35 cellular contexts compared by ENCODE assay signal in genomic region chr13:36328821-36329220, GRCh38. TPM values are rescaled to one million over a fixed set of nuclear protein-coding genes. Genes with fewer than 3 reads are reported as not detected.
"Had no signal": no experiment of that assay in that cellular context is flagged by ENCODE, and none has a peak within 500 bp of the region (broad histone marks: within the 10 kb centered on the region; RNA-seq: fewer than 3 reads in every experiment).

No MANE protein-coding gene starts in this region.

- H3K27me3 Mint-ChIP-seq: activated CD4-positive, alpha-beta memory T cell treated with anti-CD3 and anti-CD28 coated beads, Interleukin-2, amount 10 ng/mL, durations not matched to agents 7 days and 5 days; activated CD4-positive, alpha-beta T cell treated with anti-CD3 and anti-CD28 coated beads for 36 hours; activated CD4-positive, alpha-beta T cell treated with anti-CD3 and anti-CD28 coated beads, Interleukin-2, amount 10 ng/mL, durations not matched to agents 7 days and 5 days; activated CD8-positive, alpha-beta memory T cell treated with anti-CD3 and anti-CD28 coated beads, Interleukin-2, amount 10 ng/mL, durations not matched to agents 7 days and 5 days; activated naive CD4-positive, alpha-beta T cell treated with anti-CD3 and anti-CD28 coated beads, Interleukin-2, amount 10 ng/mL, durations not matched to agents 7 days and 5 days; activated naive CD4-positive, alpha-beta T cell treated with anti-CD3 and anti-CD28 coated beads, Interleukin-2, amount 50 U/mL, for 24 hours; activated naive CD8-positive, alpha-beta T cell; activated naive CD8-positive, alpha-beta T cell treated with anti-CD3 and anti-CD28 coated beads, Interleukin-2, amount 10 ng/mL, durations not matched to agents 7 days and 5 days; activated naive CD8-positive, alpha-beta T cell treated with anti-CD3 and anti-CD28 coated beads, Interleukin-2, amount 50 U/mL, for 24 hours; activated T-cell treated with anti-CD3 and anti-CD28 coated beads, Interleukin-2, amount 50 U/mL, for 24 hours; brain; central memory CD8-positive, alpha-beta T cell; T-cell had no signal

- H3K4me1 Mint-ChIP-seq: central memory CD8-positive, alpha-beta T cell had no signal

- H3K27ac Mint-ChIP-seq: activated CD4-positive, alpha-beta memory T cell treated with anti-CD3 and anti-CD28 coated beads, Interleukin-2, amount 10 ng/mL, durations not matched to agents 7 days and 5 days; activated CD4-positive, alpha-beta T cell treated with anti-CD3 and anti-CD28 coated beads for 36 hours; activated CD4-positive, alpha-beta T cell treated with anti-CD3 and anti-CD28 coated beads, Interleukin-2, amount 10 ng/mL, durations not matched to agents 7 days and 5 days; activated CD8-positive, alpha-beta memory T cell treated with anti-CD3 and anti-CD28 coated beads, Interleukin-2, amount 10 ng/mL, durations not matched to agents 7 days and 5 days; activated CD8-positive, alpha-beta T cell treated with anti-CD3 and anti-CD28 coated beads, Interleukin-2, amount 10 ng/mL, durations not matched to agents 7 days and 5 days; activated naive CD4-positive, alpha-beta T cell treated with anti-CD3 and anti-CD28 coated beads, Interleukin-2, amount 10 ng/mL, durations not matched to agents 7 days and 5 days; activated naive CD4-positive, alpha-beta T cell treated with anti-CD3 and anti-CD28 coated beads, Interleukin-2, amount 50 U/mL, for 24 hours; activated naive CD8-positive, alpha-beta T cell; activated naive CD8-positive, alpha-beta T cell treated with anti-CD3 and anti-CD28 coated beads, Interleukin-2, amount 10 ng/mL, durations not matched to agents 7 days and 5 days; activated naive CD8-positive, alpha-beta T cell treated with anti-CD3 and anti-CD28 coated beads, Interleukin-2, amount 50 U/mL, for 24 hours; activated T-cell treated with anti-CD3 and anti-CD28 coated beads, Interleukin-2, amount 50 U/mL, for 24 hours; activated T-helper 2 cell treated with anti-CD3 and anti-CD28 coated beads, Interferon-gamma antibody, Interleukin-2, Interleukin-4, amounts not matched to agents 10 μg/mL and 5 μg/mL and 100 μg/mL, durations not matched to agents 14 hours and 24 hours and 36 hours; T-cell; T-helper 2 cell treated with Interferon-gamma antibody and Interleukin-4, amounts not matched to agents 5 μg/mL and 100 μg/mL, for 36 hours had no signal

- H3K27me3 ChIP-seq: ascending aorta, cardiac muscle cell had no signal

- H3K4me3 Mint-ChIP-seq: activated CD4-positive, alpha-beta memory T cell treated with anti-CD3 and anti-CD28 coated beads, Interleukin-2, amount 10 ng/mL, durations not matched to agents 7 days and 5 days; activated CD4-positive, alpha-beta T cell treated with anti-CD3 and anti-CD28 coated beads for 36 hours; activated CD4-positive, alpha-beta T cell treated with anti-CD3 and anti-CD28 coated beads, Interleukin-2, amount 10 ng/mL, durations not matched to agents 7 days and 5 days; activated CD8-positive, alpha-beta memory T cell treated with anti-CD3 and anti-CD28 coated beads, Interleukin-2, amount 10 ng/mL, durations not matched to agents 7 days and 5 days; activated CD8-positive, alpha-beta T cell treated with anti-CD3 and anti-CD28 coated beads, Interleukin-2, amount 10 ng/mL, durations not matched to agents 7 days and 5 days; activated naive CD4-positive, alpha-beta T cell treated with anti-CD3 and anti-CD28 coated beads, Interleukin-2, amount 10 ng/mL, durations not matched to agents 7 days and 5 days; activated naive CD4-positive, alpha-beta T cell treated with anti-CD3 and anti-CD28 coated beads, Interleukin-2, amount 50 U/mL, for 24 hours; activated naive CD8-positive, alpha-beta T cell; activated naive CD8-positive, alpha-beta T cell treated with anti-CD3 and anti-CD28 coated beads, Interleukin-2, amount 10 ng/mL, durations not matched to agents 7 days and 5 days; activated naive CD8-positive, alpha-beta T cell treated with anti-CD3 and anti-CD28 coated beads, Interleukin-2, amount 50 U/mL, for 24 hours; activated T-cell treated with anti-CD3 and anti-CD28 coated beads, Interleukin-2, amount 50 U/mL, for 24 hours; brain; central memory CD8-positive, alpha-beta T cell; T-cell; T-helper 2 cell treated with Interferon-gamma antibody and Interleukin-4, amounts not matched to agents 5 μg/mL and 100 μg/mL, for 36 hours had no signal

- ATAC-seq: activated CD4-positive, alpha-beta T cell treated with anti-CD3 and anti-CD28 coated beads for 36 hours; activated CD4-positive, CD25-positive, alpha-beta regulatory T cell treated with anti-CD3 and anti-CD28 coated beads, Interleukin-2, amount 50 U/mL, for 24 hours; activated CD8-positive, alpha-beta memory T cell treated with anti-CD3 and anti-CD28 coated beads, Interleukin-2, amount 10 ng/mL, durations not matched to agents 7 days and 5 days; activated CD8-positive, alpha-beta T cell treated with anti-CD3 and anti-CD28 coated beads, Interleukin-2, amount 10 ng/mL, durations not matched to agents 7 days and 5 days; activated naive CD8-positive, alpha-beta T cell treated with anti-CD3 and anti-CD28 coated beads, Interleukin-2, amount 50 U/mL, for 24 hours; T-cell had no signal

- DNase-seq: activated CD4-positive, alpha-beta memory T cell treated with anti-CD3 and anti-CD28 coated beads, Interleukin-2, amount 10 ng/mL, durations not matched to agents 7 days and 5 days; activated CD4-positive, alpha-beta T cell treated with anti-CD3 and anti-CD28 coated beads for 1 hour; activated CD4-positive, alpha-beta T cell treated with anti-CD3 and anti-CD28 coated beads for 36 hours; activated CD4-positive, alpha-beta T cell treated with anti-CD3 and anti-CD28 coated beads for 48 hours; activated CD4-positive, alpha-beta T cell treated with anti-CD3 and anti-CD28 coated beads, Interleukin-2, amount 10 ng/mL, durations not matched to agents 7 days and 5 days; activated CD4-positive, alpha-beta T cell treated with anti-CD3 and anti-CD28 coated beads, Interleukin-2, amount 50 U/mL, for 48 hours; activated CD4-positive, CD25-positive, alpha-beta regulatory T cell; activated CD8-positive, alpha-beta memory T cell treated with anti-CD3 and anti-CD28 coated beads for 24 hours; activated CD8-positive, alpha-beta memory T cell treated with anti-CD3 and anti-CD28 coated beads, Interleukin-2, amount 10 ng/mL, durations not matched to agents 7 days and 5 days; activated CD8-positive, alpha-beta memory T cell treated with anti-CD3 and anti-CD28 coated beads, Interleukin-2, amount 50 U/mL, for 48 hours; activated CD8-positive, alpha-beta T cell treated with anti-CD3 and anti-CD28 coated beads, Interleukin-2, amount 10 ng/mL, durations not matched to agents 7 days and 5 days; activated effector memory CD4-positive, alpha-beta T cell treated with Interleukin-2 at 50 U/mL for 16 hours; activated gamma-delta T cell; activated naive CD4-positive, alpha-beta T cell treated with anti-CD3 and anti-CD28 coated beads, Interleukin-2, amount 10 ng/mL, durations not matched to agents 7 days and 5 days; activated naive CD8-positive, alpha-beta T cell treated with anti-CD3 and anti-CD28 coated beads, Interleukin-2, amount 10 ng/mL, durations not matched to agents 7 days and 5 days; activated naive CD8-positive, alpha-beta T cell treated with anti-CD3 and anti-CD28 coated beads, Interleukin-2, amount 50 U/mL, for 24 hours; activated T-cell treated with anti-CD3 and anti-CD28 coated beads, Interleukin-2, amount 50 U/mL, for 24 hours; activated T-cell treated with anti-CD3 and anti-CD28 coated beads, Interleukin-2, amount 50 U/mL, for 48 hours; amygdala; anterior cingulate cortex; caudate nucleus; cerebellar nuclear complex; T-cell; T-helper 2 cell; T-helper 9 cell had no signal

- H3K9me3 ChIP-seq: ascending aorta had no signal

- H3K4me3 ChIP-seq: ascending aorta, cardiac muscle cell had no signal

RNA-seq across cellular contexts. Expression of gene CCDC169, which starts 31.2 kb away (rescaled TPM):
- total RNA-seq: activated CD8-positive, alpha-beta T cell treated with anti-CD3 and anti-CD28 coated beads, Interleukin-2, amount 10 ng/mL, durations not matched to agents 7 days and 5 days; activated naive CD8-positive, alpha-beta T cell treated with anti-CD3 and anti-CD28 coated beads, Interleukin-2, amount 10 ng/mL, durations not matched to agents 7 days and 5 days; T-cell; T-helper 1 cell treated with Interleukin-12 subunit alpha and Interleukin-12 subunit beta and Interleukin-4 antibody, amounts not matched to agents 30 ng/mL and 1 ng/mL, for 36 hours had no signal
